In the genomic region with DNA sequence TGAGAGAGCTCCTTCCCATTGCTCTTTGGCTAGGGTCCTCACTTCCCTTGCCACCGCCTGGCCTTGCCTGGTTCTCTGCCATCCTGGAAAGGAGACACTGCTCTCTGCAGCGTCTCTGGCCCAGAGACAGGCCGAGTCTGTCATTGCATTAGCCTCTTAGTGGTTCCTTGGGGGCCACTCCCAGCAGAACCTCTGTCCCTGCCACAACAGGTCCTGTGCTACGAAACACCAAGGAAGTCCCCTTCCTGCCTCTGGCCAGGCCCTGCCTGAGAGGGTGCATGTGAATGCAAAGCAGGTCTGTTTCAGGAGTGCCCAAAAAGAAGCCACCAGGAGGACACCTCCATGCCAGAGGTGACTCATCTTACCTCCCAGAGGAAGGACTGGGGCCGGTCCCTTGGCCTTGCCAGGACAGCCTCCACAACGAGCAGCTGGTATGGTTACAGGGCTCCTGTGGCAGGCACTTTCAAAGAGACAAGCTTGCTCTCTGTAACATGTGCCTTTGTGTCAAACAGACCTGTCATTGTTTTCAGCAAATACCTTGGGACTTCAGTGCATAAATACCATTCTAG, we compare ENCODE assay signal across 8 cellular contexts. TPM values are rescaled to one million over a fixed set of nuclear protein-coding genes. Genes with fewer than 3 reads are reported as not detected.
DNase-seq lines count a peak whose midpoint lies in the region; ATAC-seq, FAIRE-seq and TF ChIP-seq lines count a peak whose summit lies in the region.

No MANE protein-coding gene starts in this region.

- TF ChIP-seq POLR2A in GM12892 (IDR thresholded peaks at IDR 0.05; ENCODE audit: low read depth, low read length) = peak; percentile 47; the same call in 1 of the 2 replicates

- H3K4me3 ChIP-seq in adipocyte (ENCODE audit: low read length) (no peak overlapping the region), lower lobe of right lung (no peak overlapping the region)

- peak overlapping the region; percentile 46 for H3K27ac ChIP-seq in lower lobe of right lung

- peak; percentile 47 for ATAC-seq in GM21367 (IDR thresholded peaks at IDR 0.05; ENCODE audit: unreplicated experiment)
- ATAC-seq in HG03565 (IDR thresholded peaks at IDR 0.05; ENCODE audit: unreplicated experiment) = peak; percentile 53
- ATAC-seq in lower lobe of right lung = peak; percentile 48 to 68

- peaks cover 17% of the 10 kb centered on the region for H3K36me3 ChIP-seq in adipocyte (ENCODE audit: control insufficient read depth, insufficient read depth, low read length, severe bottlenecking)
- peaks cover 10% of the 10 kb centered on the region for H3K36me3 ChIP-seq in lower lobe of right lung

- no peak overlapping the region for H3K9ac ChIP-seq in adipocyte (ENCODE audit: low read length)

- peak; percentile 94 for FAIRE-seq in GM12892 (lab: Jason Lieb, UNC)

- TF ChIP-seq CTCF in lower lobe of right lung (IDR thresholded peaks at IDR 0.05) = no peak

- H3K9me3 ChIP-seq in adipocyte (ENCODE audit: control insufficient read depth, low read length) = no peaks in the 10 kb centered on the region
- H3K9me3 ChIP-seq in lower lobe of right lung = no peaks in the 10 kb centered on the region

- DNase-seq in GM12892 (ENCODE audit: insufficient read length) (peak; percentile 46), adipocyte (ENCODE audit: low read depth) (peak; percentile 12), lower lobe of right lung (no peak), iPS-NIHi7 (ENCODE audit: extremely low spot score) (no peak), NOMO-1 (lab: John Stamatoyannopoulos, UW; ENCODE audit: unreplicated experiment in 2 of 2) (no peak), NCI-H510A (lab: John Stamatoyannopoulos, UW) (no peak)

- intact Hi-C loops in lower lobe of right lung (cut with DNase I) = no loop called here

- peaks cover 7% of the 10 kb centered on the region for H3K4me1 ChIP-seq in adipocyte (ENCODE audit: control insufficient read depth, insufficient read depth, low read length)
- H3K4me1 ChIP-seq in lower lobe of right lung = peaks cover 16% of the 10 kb centered on the region

- H3K27me3 ChIP-seq in adipocyte (replicated peaks; ENCODE audit: control insufficient read depth, insufficient read depth, low read length) (no peaks in the 10 kb centered on the region), lower lobe of right lung (ENCODE audit: low read depth) (no peaks in the 10 kb centered on the region)

RNA-seq across cellular contexts. Expression of a gene that starts 59.6 kb away (rescaled TPM):
- polyA plus RNA-seq in GM12892 (2012; ENCODE audit: missing spikeins) = 46.2 TPM
- total RNA-seq in lower lobe of right lung = 62.2 TPM

Comparison
In these comparisons a context has a peak if more than half of its experiments do, and no peak if none do; other contexts are left out.
1. DNase-seq: peak in GM12892 (single experiment) and adipocyte (single experiment); none in lower lobe of right lung (single experiment), iPS-NIHi7 (single experiment), NOMO-1 (0 of 2) and NCI-H510A (single experiment).
2. Peak in every context shown above with its lines, with median percentiles within 50 percentile points of each other: ATAC-seq.